In genomic region chr14:24241829-24242443, GRCh38 we compare ENCODE assay signal across 1 cellular context.
TF ChIP-seq lines count a peak whose summit lies in the region.

No MANE protein-coding gene starts in this region.

TF ChIP-seq in HepG2, 621 proteins besides CTCF, POLR2A, EP300 and RAD21 (continues in another document):
- no peak for TF ChIP-seq ZGPAT (CRISPR knock-in tag; IDR thresholded peaks at IDR 0.05)
- TF ChIP-seq ZFP36L2 (CRISPR knock-in tag; IDR thresholded peaks at IDR 0.05): no peak
- no peak for TF ChIP-seq ZNF512 (CRISPR knock-in tag; IDR thresholded peaks at IDR 0.05)
- TF ChIP-seq PAF1 (CRISPR knock-in tag; IDR thresholded peaks at IDR 0.05): peak; percentile 79
- TF ChIP-seq YY1 (IDR thresholded peaks at IDR 0.05; ENCODE audit: insufficient read depth, insufficient replicate concordance, low read depth, low read length): peak; percentile 75
- TF ChIP-seq ZNF431 (CRISPR knock-in tag; IDR thresholded peaks at IDR 0.05; ENCODE audit: borderline replicate concordance, low read depth): no peak
- no peak for TF ChIP-seq GLMP (CRISPR knock-in tag; IDR thresholded peaks at IDR 0.05; ENCODE audit: borderline replicate concordance)
- no peak; the same call in 1 of the 2 replicates for TF ChIP-seq GLI4 (CRISPR knock-in tag; IDR thresholded peaks at IDR 0.05; ENCODE audit: borderline replicate concordance)
- no peak for TF ChIP-seq NFIB (CRISPR knock-in tag; IDR thresholded peaks at IDR 0.05; ENCODE audit: borderline replicate concordance)
- TF ChIP-seq PAX8 (CRISPR knock-in tag; IDR thresholded peaks at IDR 0.05; ENCODE audit: borderline replicate concordance): no peak
- TF ChIP-seq ZNF343 (CRISPR knock-in tag; IDR thresholded peaks at IDR 0.05): no peak; the same call in 1 of the 2 replicates
- TF ChIP-seq ZNF784 (CRISPR knock-in tag; IDR thresholded peaks at IDR 0.05; ENCODE audit: borderline replicate concordance): no peak
- no peak for TF ChIP-seq ELK4 (CRISPR knock-in tag; IDR thresholded peaks at IDR 0.05; ENCODE audit: borderline replicate concordance)
- TF ChIP-seq DPF2 (CRISPR knock-in tag; IDR thresholded peaks at IDR 0.05; ENCODE audit: borderline replicate concordance, low read depth): peak; percentile 8; the same call in 1 of the 2 replicates
- TF ChIP-seq U2AF1 (optimal IDR thresholded peaks at IDR 0.05; ENCODE audit: low read depth, low read length): no peak
- TF ChIP-seq HNF4G (IDR thresholded peaks at IDR 0.05; ENCODE audit: borderline replicate concordance, low read depth, low read length): no peak
- no peak for TF ChIP-seq HNF4G (CRISPR knock-in tag; IDR thresholded peaks at IDR 0.05; ENCODE audit: borderline replicate concordance, low read depth)
- TF ChIP-seq ZNF790 (CRISPR knock-in tag; IDR thresholded peaks at IDR 0.05; ENCODE audit: borderline replicate concordance): no peak; the same call in 1 of the 2 replicates
- TF ChIP-seq FOXA1 (IDR thresholded peaks at IDR 0.05): no peak
- TF ChIP-seq FOXA1 (CRISPR knock-in tag; IDR thresholded peaks at IDR 0.05): no peak
- TF ChIP-seq RAD51 (IDR thresholded peaks at IDR 0.05; ENCODE audit: borderline replicate concordance): no peak
- no peak for TF ChIP-seq ZKSCAN1 (IDR thresholded peaks at IDR 0.05; ENCODE audit: low read length)
- no peak for TF ChIP-seq SIN3B (IDR thresholded peaks at IDR 0.05; ENCODE audit: low read length)
- TF ChIP-seq CEBPZ (IDR thresholded peaks at IDR 0.05; ENCODE audit: low read length): no peak
- no peak for TF ChIP-seq MNT (IDR thresholded peaks at IDR 0.05)
- no peak for TF ChIP-seq NCOA1 (CRISPR knock-in tag; IDR thresholded peaks at IDR 0.05)
- no peak; the same call in 1 of the 2 replicates for TF ChIP-seq LBX2 (CRISPR knock-in tag; IDR thresholded peaks at IDR 0.05; ENCODE audit: borderline replicate concordance)
- no peak for TF ChIP-seq CHD4 (IDR thresholded peaks at IDR 0.05; ENCODE audit: borderline replicate concordance, low read length)
- no peak; the same call in 1 of the 2 replicates for TF ChIP-seq ZNF230 (CRISPR knock-in tag; IDR thresholded peaks at IDR 0.05)
- TF ChIP-seq PITX1 (CRISPR knock-in tag; IDR thresholded peaks at IDR 0.05): no peak
- TF ChIP-seq ZNF296 (CRISPR knock-in tag; conservative IDR thresholded peaks at IDR 0.05): peak; percentile 78
- TF ChIP-seq TARDBP (CRISPR knock-in tag; IDR thresholded peaks at IDR 0.05): no peak
- TF ChIP-seq CSRNP1 (CRISPR knock-in tag; IDR thresholded peaks at IDR 0.05): no peak; the same call in 1 of the 2 replicates
- no peak for TF ChIP-seq GATAD2A (CRISPR knock-in tag; IDR thresholded peaks at IDR 0.05)
- TF ChIP-seq ZNF292 (CRISPR knock-in tag; IDR thresholded peaks at IDR 0.05; ENCODE audit: borderline replicate concordance, low read depth): no peak
- no peak for TF ChIP-seq BRD4 (CRISPR knock-in tag; IDR thresholded peaks at IDR 0.05)
- TF ChIP-seq NONO (IDR thresholded peaks at IDR 0.05): no peak
- TF ChIP-seq NONO (CRISPR knock-in tag; conservative IDR thresholded peaks at IDR 0.05): no peak
- TF ChIP-seq MAX (IDR thresholded peaks at IDR 0.05): no peak
- TF ChIP-seq KLF9 (CRISPR knock-in tag; IDR thresholded peaks at IDR 0.05; ENCODE audit: low read depth): no peak
- TF ChIP-seq PCBP2 (optimal IDR thresholded peaks at IDR 0.05; ENCODE audit: low read depth, low read length, poor library complexity, severe bottlenecking): no peak
- TF ChIP-seq ZNF615 (CRISPR knock-in tag; IDR thresholded peaks at IDR 0.05; ENCODE audit: borderline replicate concordance): no peak
- TF ChIP-seq SRSF1 (optimal IDR thresholded peaks at IDR 0.05; ENCODE audit: low read depth, low read length): no peak
- TF ChIP-seq ZNF574 (CRISPR knock-in tag; IDR thresholded peaks at IDR 0.05): no peak
- no peak; the same call in 1 of the 2 replicates for TF ChIP-seq FOXC1 (CRISPR knock-in tag; IDR thresholded peaks at IDR 0.05; ENCODE audit: borderline replicate concordance)
- TF ChIP-seq ZNF713 (CRISPR knock-in tag; IDR thresholded peaks at IDR 0.05): no peak
- TF ChIP-seq SP5 (CRISPR knock-in tag; IDR thresholded peaks at IDR 0.05; ENCODE audit: borderline replicate concordance, low read depth): peak; percentile 58; the same call in 1 of the 2 replicates
- TF ChIP-seq GPN1 (CRISPR knock-in tag; IDR thresholded peaks at IDR 0.05; ENCODE audit: borderline replicate concordance): no peak; the same call in 1 of the 2 replicates
- TF ChIP-seq FOXA3 (CRISPR knock-in tag; IDR thresholded peaks at IDR 0.05): no peak
- TF ChIP-seq SATB2 (CRISPR knock-in tag; IDR thresholded peaks at IDR 0.05): no peak
- no peak for TF ChIP-seq E2F5 (CRISPR knock-in tag; conservative IDR thresholded peaks at IDR 0.05)
